Comparison of ENCODE assay signal across 1 cellular context in the genomic region with DNA sequence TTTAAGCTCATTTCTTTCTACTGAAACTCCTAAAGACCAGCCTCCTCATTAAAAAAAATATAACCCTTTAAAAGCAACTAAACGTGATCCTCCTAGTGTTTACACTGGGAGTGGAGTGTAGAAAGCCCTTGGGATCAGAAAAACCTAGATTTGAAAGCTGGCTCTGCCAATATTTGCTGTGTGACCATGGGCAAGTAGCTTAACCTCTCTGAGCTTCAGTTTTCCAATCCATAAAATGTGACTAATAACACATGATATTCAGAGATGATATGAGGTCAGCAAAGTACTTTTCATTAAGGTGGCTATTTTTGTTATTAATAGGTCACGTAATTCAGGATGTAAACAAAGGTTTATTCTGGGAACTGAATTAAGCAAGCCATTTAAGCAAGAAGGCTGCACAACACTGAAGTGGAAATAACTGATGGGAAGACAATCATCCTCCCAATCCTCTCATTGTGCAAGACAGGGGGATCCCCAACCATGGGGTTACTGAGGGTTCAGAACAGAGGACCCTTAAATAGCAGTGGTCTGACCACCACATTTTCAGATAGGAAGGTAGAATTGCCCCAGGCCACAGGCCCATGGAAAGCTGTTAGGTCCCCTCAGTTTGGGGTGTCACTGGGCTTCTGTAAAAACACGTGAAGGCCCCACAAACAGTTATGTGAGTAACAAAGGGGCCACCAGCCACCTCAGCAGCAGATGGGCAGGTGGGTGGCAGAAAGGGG.
TF ChIP-seq lines count a peak whose summit lies in the region.

No MANE protein-coding gene starts in this region.

TF ChIP-seq in K562, 482 proteins besides CTCF, POLR2A, EP300 and RAD21 (continued from another document):
- TF ChIP-seq, protein P1, sequence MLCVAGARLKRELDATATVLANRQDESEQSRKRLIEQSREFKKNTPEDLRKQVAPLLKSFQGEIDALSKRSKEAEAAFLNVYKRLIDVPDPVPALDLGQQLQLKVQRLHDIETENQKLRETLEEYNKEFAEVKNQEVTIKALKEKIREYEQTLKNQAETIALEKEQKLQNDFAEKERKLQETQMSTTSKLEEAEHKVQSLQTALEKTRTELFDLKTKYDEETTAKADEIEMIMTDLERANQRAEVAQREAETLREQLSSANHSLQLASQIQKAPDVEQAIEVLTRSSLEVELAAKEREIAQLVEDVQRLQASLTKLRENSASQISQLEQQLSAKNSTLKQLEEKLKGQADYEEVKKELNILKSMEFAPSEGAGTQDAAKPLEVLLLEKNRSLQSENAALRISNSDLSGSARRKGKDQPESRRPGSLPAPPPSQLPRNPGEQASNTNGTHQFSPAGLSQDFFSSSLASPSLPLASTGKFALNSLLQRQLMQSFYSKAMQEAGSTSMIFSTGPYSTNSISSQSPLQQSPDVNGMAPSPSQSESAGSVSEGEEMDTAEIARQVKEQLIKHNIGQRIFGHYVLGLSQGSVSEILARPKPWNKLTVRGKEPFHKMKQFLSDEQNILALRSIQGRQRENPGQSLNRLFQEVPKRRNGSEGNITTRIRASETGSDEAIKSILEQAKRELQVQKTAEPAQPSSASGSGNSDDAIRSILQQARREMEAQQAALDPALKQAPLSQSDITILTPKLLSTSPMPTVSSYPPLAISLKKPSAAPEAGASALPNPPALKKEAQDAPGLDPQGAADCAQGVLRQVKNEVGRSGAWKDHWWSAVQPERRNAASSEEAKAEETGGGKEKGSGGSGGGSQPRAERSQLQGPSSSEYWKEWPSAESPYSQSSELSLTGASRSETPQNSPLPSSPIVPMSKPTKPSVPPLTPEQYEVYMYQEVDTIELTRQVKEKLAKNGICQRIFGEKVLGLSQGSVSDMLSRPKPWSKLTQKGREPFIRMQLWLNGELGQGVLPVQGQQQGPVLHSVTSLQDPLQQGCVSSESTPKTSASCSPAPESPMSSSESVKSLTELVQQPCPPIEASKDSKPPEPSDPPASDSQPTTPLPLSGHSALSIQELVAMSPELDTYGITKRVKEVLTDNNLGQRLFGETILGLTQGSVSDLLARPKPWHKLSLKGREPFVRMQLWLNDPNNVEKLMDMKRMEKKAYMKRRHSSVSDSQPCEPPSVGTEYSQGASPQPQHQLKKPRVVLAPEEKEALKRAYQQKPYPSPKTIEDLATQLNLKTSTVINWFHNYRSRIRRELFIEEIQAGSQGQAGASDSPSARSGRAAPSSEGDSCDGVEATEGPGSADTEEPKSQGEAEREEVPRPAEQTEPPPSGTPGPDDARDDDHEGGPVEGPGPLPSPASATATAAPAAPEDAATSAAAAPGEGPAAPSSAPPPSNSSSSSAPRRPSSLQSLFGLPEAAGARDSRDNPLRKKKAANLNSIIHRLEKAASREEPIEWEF (CRISPR knock-in tag; IDR thresholded peaks at IDR 0.05): no peak
- TF ChIP-seq CSDE1 (IDR thresholded peaks at IDR 0.05): no peak
- no peak for TF ChIP-seq XRCC3 (IDR thresholded peaks at IDR 0.05)
- no peak for TF ChIP-seq HLTF (IDR thresholded peaks at IDR 0.05)
- no peak for TF ChIP-seq MTA1 (IDR thresholded peaks at IDR 0.05; ENCODE audit: borderline replicate concordance)
- TF ChIP-seq KDM1A (IDR thresholded peaks at IDR 0.05): peak; percentile 30 to 63; a peak in 3 of 4 replicates
- no peak for TF ChIP-seq GATAD2B (IDR thresholded peaks at IDR 0.05; ENCODE audit: borderline replicate concordance)
- peak; percentile 84 for TF ChIP-seq ZFP36 (IDR thresholded peaks at IDR 0.05; ENCODE audit: low read depth, low read length, partially characterized antibody)
- no peak for TF ChIP-seq RAD51 (IDR thresholded peaks at IDR 0.05; ENCODE audit: borderline replicate concordance, low read depth)
- TF ChIP-seq, protein P2, sequence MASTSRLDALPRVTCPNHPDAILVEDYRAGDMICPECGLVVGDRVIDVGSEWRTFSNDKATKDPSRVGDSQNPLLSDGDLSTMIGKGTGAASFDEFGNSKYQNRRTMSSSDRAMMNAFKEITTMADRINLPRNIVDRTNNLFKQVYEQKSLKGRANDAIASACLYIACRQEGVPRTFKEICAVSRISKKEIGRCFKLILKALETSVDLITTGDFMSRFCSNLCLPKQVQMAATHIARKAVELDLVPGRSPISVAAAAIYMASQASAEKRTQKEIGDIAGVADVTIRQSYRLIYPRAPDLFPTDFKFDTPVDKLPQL (IDR thresholded peaks at IDR 0.05; ENCODE audit: extremely low read depth, insufficient read length): no peak
- TF ChIP-seq, protein P3, sequence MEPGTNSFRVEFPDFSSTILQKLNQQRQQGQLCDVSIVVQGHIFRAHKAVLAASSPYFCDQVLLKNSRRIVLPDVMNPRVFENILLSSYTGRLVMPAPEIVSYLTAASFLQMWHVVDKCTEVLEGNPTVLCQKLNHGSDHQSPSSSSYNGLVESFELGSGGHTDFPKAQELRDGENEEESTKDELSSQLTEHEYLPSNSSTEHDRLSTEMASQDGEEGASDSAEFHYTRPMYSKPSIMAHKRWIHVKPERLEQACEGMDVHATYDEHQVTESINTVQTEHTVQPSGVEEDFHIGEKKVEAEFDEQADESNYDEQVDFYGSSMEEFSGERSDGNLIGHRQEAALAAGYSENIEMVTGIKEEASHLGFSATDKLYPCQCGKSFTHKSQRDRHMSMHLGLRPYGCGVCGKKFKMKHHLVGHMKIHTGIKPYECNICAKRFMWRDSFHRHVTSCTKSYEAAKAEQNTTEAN (CRISPR knock-in tag; IDR thresholded peaks at IDR 0.05): no peak
- no peak for TF ChIP-seq DNMT1 (IDR thresholded peaks at IDR 0.05)
- TF ChIP-seq HNRNPLL (IDR thresholded peaks at IDR 0.05; ENCODE audit: low read depth, low read length, poor library complexity, severe bottlenecking): no peak
- TF ChIP-seq, protein P4, sequence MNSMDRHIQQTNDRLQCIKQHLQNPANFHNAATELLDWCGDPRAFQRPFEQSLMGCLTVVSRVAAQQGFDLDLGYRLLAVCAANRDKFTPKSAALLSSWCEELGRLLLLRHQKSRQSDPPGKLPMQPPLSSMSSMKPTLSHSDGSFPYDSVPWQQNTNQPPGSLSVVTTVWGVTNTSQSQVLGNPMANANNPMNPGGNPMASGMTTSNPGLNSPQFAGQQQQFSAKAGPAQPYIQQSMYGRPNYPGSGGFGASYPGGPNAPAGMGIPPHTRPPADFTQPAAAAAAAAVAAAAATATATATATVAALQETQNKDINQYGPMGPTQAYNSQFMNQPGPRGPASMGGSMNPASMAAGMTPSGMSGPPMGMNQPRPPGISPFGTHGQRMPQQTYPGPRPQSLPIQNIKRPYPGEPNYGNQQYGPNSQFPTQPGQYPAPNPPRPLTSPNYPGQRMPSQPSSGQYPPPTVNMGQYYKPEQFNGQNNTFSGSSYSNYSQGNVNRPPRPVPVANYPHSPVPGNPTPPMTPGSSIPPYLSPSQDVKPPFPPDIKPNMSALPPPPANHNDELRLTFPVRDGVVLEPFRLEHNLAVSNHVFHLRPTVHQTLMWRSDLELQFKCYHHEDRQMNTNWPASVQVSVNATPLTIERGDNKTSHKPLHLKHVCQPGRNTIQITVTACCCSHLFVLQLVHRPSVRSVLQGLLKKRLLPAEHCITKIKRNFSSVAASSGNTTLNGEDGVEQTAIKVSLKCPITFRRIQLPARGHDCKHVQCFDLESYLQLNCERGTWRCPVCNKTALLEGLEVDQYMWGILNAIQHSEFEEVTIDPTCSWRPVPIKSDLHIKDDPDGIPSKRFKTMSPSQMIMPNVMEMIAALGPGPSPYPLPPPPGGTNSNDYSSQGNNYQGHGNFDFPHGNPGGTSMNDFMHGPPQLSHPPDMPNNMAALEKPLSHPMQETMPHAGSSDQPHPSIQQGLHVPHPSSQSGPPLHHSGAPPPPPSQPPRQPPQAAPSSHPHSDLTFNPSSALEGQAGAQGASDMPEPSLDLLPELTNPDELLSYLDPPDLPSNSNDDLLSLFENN (IDR thresholded peaks at IDR 0.05; ENCODE audit: low read depth in 2 of 2, low read length in 2 of 2): no peak
